8 cellular contexts compared by ENCODE assay signal in genomic region chr4:80138556-80139538, GRCh38. TPM values are rescaled to one million over a fixed set of nuclear protein-coding genes. Genes with fewer than 3 reads are reported as not detected.
DNase-seq lines count a peak whose midpoint lies in the region; ATAC-seq and TF ChIP-seq lines count a peak whose summit lies in the region.

No MANE protein-coding gene starts in this region.

- peaks cover 3% of the 10 kb centered on the region for H3K9me3 Mint-ChIP-seq in activated CD8-positive, alpha-beta T cell treated with anti-CD3 and anti-CD28 coated beads for 36 hours
- H3K9me3 Mint-ChIP-seq in memory B cell, result no peaks in the 10 kb centered on the region

- H3K36me3 Mint-ChIP-seq in activated CD8-positive, alpha-beta T cell treated with anti-CD3 and anti-CD28 coated beads for 36 hours (ENCODE audit: low read depth), result peaks cover 3% of the 10 kb centered on the region
- no peaks in the 10 kb centered on the region for H3K36me3 Mint-ChIP-seq in memory B cell

- CTCF ChIA-PET in activated CD8-positive, alpha-beta T cell treated with anti-CD3 and anti-CD28 coated beads for 36 hours (lab: Charles Lee), result interaction anchor here (1.1 to 6.7 kb wide), 8 partner anchors 12 to 221 kb away, joined by 3 to 50 read pairs (median 4); no protein-coding TSS in a partner anchor

- peaks cover 60% of the 10 kb centered on the region for H3K4me1 Mint-ChIP-seq in activated CD8-positive, alpha-beta T cell treated with anti-CD3 and anti-CD28 coated beads for 36 hours (ENCODE audit: low read depth)
- H3K4me1 Mint-ChIP-seq in memory B cell, result peaks cover 25% of the 10 kb centered on the region

- TF ChIP-seq CTCF in activated CD8-positive, alpha-beta T cell treated with anti-CD3 and anti-CD28 coated beads for 36 hours (IDR thresholded peaks at IDR 0.05), result no peak

- H3K27me3 Mint-ChIP-seq in activated CD8-positive, alpha-beta T cell treated with anti-CD3 and anti-CD28 coated beads for 36 hours, result no peaks in the 10 kb centered on the region
- H3K27me3 Mint-ChIP-seq in memory B cell, result no peaks in the 10 kb centered on the region

- ATAC-seq in GM19455 (IDR thresholded peaks at IDR 0.05; ENCODE audit: unreplicated experiment), result peak; percentile 97
- peak; percentile 95 for ATAC-seq in HG03520 (IDR thresholded peaks at IDR 0.05; ENCODE audit: unreplicated experiment)
- ATAC-seq in activated CD8-positive, alpha-beta T cell treated with anti-CD3 and anti-CD28 coated beads for 36 hours, result peak; percentile 94
- ATAC-seq in memory B cell (ENCODE audit: low read depth), result peak; percentile 83

- no peak overlapping the region for H3K4me3 Mint-ChIP-seq in activated CD8-positive, alpha-beta T cell treated with anti-CD3 and anti-CD28 coated beads for 36 hours
- no peak overlapping the region for H3K4me3 Mint-ChIP-seq in memory B cell

- intact Hi-C loops in activated CD8-positive, alpha-beta T cell treated with anti-CD3 and anti-CD28 coated beads for 36 hours (cut with micrococcal nuclease), result no loop called here
- intact Hi-C loops in posterior cingulate gyrus (cut with DNase I), result no loop called here

- POLR2A ChIA-PET in activated CD8-positive, alpha-beta T cell treated with anti-CD3 and anti-CD28 coated beads for 36 hours (lab: Charles Lee), result interaction anchor here (0.6 to 2.4 kb wide), 4 partner anchors 9 to 61 kb away, joined by 3 to 10 read pairs (median 3); no protein-coding TSS in a partner anchor

- peak; percentile 41 for DNase-seq in AG08395 (ENCODE audit: low spot score)
- DNase-seq in activated CD8-positive, alpha-beta T cell treated with anti-CD3 and anti-CD28 coated beads for 36 hours, result peak; percentile 79
- DNase-seq in memory B cell (ENCODE audit: low spot score in 2 of 2), result peak in 1 of 2 donors; percentile 34
- DNase-seq in posterior cingulate gyrus, result no peak
- DNase-seq in SHP77 treated with DMSO at 0.1 percent for 48 hours (lab: John Stamatoyannopoulos, UW), result no peak
- DNase-seq in SK-N-DZ (ENCODE audit: low spot score), result no peak

- peak overlapping the region; percentile 81 for H3K27ac Mint-ChIP-seq in activated CD8-positive, alpha-beta T cell treated with anti-CD3 and anti-CD28 coated beads for 36 hours
- H3K27ac Mint-ChIP-seq in memory B cell, result peak overlapping the region; percentile 79

RNA-seq across cellular contexts. Expression of gene PRDM8, which starts 58.5 kb away (rescaled TPM):
- 1 to 10 TPM; 2.8 to 3.2 TPM for total RNA-seq in activated CD8-positive, alpha-beta T cell treated with anti-CD3 and anti-CD28 coated beads for 36 hours
- 11.3 and 14.5 TPM in 2 replicates for polyA plus RNA-seq in SK-N-DZ (2014; cell fraction: cytosol; rRNA removed)
- polyA plus RNA-seq in SK-N-DZ (2014; cell fraction: nucleus; rRNA removed), result 31.3 and 32.8 TPM in 2 replicates

Comparison
In these comparisons a context has a peak if more than half of its experiments do, and no peak if none do; other contexts are left out.
1. DNase-seq: peak in AG08395 (single experiment) and activated CD8-positive, alpha-beta T cell treated with anti-CD3 and anti-CD28 coated beads for 36 hours (single experiment); none in posterior cingulate gyrus (0 of 10), SHP77 treated with DMSO at 0.1 percent for 48 hours (single experiment) and SK-N-DZ (single experiment).
2. Peak in every context shown above with its lines, with median percentiles within 50 percentile points of each other: ATAC-seq.